ENCODE assay signal across 8 cellular contexts in genomic region chr19:27793128-27793643, GRCh38.
DNase-seq lines count a peak whose midpoint lies in the region; ATAC-seq and TF ChIP-seq lines count a peak whose summit lies in the region.

No MANE protein-coding gene starts in this region.

- peak overlapping the region; percentile 96 for H3K4me3 Mint-ChIP-seq in activated naive CD8-positive, alpha-beta T cell

- intact Hi-C loops in heart right ventricle (cut with DNase I), result loop anchor here in 3 of 10 donors (1.0 to 10.0 kb wide), 3 partner anchors 33 to 138 kb away; no protein-coding TSS in a partner anchor

- DNase-seq in GM04503 (ENCODE audit: low read depth) (peak; percentile 41), HAP-1 (ENCODE audit: low spot score in 2 of 2) (peak; percentile 91 to 93), SHP77 (lab: John Stamatoyannopoulos, UW) (peak; percentile 91 to 93), heart right ventricle (peak; percentile 55 to 63), LoVo (ENCODE audit: low spot score) (no peak)

- H3K4me3 ChIP-seq in HAP-1 (peak overlapping the region; percentile 60), Loucy (ENCODE audit: low read length, poor library complexity, severe bottlenecking) (peak overlapping the region; percentile 83), heart right ventricle (peak overlapping the region; percentile 65 to 98 (median 74)), rectal smooth muscle tissue (ENCODE audit: low read length) (peak overlapping the region; percentile 88)

- H3K4me1 ChIP-seq in HAP-1, result no peaks in the 10 kb centered on the region
- H3K4me1 ChIP-seq in Loucy (ENCODE audit: insufficient read depth, low read length, poor library complexity, severe bottlenecking), result peaks cover 15% of the 10 kb centered on the region
- H3K4me1 ChIP-seq in heart right ventricle, result peaks cover 0 to 36% (median 28%) of the 10 kb centered on the region in 9 donors
- H3K4me1 ChIP-seq in rectal smooth muscle tissue (ENCODE audit: control insufficient read depth, insufficient read depth, low read length), result peaks cover 4% of the 10 kb centered on the region

- TF ChIP-seq CTCF in Loucy (conservative IDR thresholded peaks at IDR 0.05; ENCODE audit: low read length) (no peak), heart right ventricle (IDR thresholded peaks at IDR 0.05) (no peak)

- H3K9ac ChIP-seq in Loucy (ENCODE audit: low read depth, low read length, poor library complexity, severe bottlenecking), result peak overlapping the region; percentile 81
- peak overlapping the region; percentile 87 for H3K9ac ChIP-seq in rectal smooth muscle tissue (ENCODE audit: low read length)

- H3K4me1 Mint-ChIP-seq in activated naive CD8-positive, alpha-beta T cell (ENCODE audit: low read depth), result peaks cover 30% of the 10 kb centered on the region

- H4K20me1 ChIP-seq in Loucy (ENCODE audit: insufficient read depth, low read length, poor library complexity, severe bottlenecking), result peaks cover 20% of the 10 kb centered on the region

- H3K4me2 ChIP-seq in Loucy (ENCODE audit: low read depth, low read length, poor library complexity, severe bottlenecking), result peak overlapping the region; percentile 75

- H3K9me3 Mint-ChIP-seq in activated naive CD8-positive, alpha-beta T cell (ENCODE audit: low read depth), result peaks cover 4% of the 10 kb centered on the region

- in situ Hi-C loops in HAP-1 (cut with MboI; ENCODE audit: low sequenced_read_pairs), result no loop called here

- 0 to 2% methylated on average over 20 of the region's 20 CpGs for WGBS in heart right ventricle, 2 donors

- peaks cover 44% of the 10 kb centered on the region for H3K79me2 ChIP-seq in Loucy (ENCODE audit: insufficient read depth, low read length)

- H3K36me3 ChIP-seq in HAP-1 (replicated peaks), result no peaks in the 10 kb centered on the region
- H3K36me3 ChIP-seq in Loucy (ENCODE audit: insufficient read depth, low read length), result peaks cover 6% of the 10 kb centered on the region; the same call in 1 of the 2 replicates
- peaks cover 0 to 9% (median 0%) of the 10 kb centered on the region in 9 donors for H3K36me3 ChIP-seq in heart right ventricle
- H3K36me3 ChIP-seq in rectal smooth muscle tissue (ENCODE audit: control insufficient read depth, insufficient read depth, low read length), result no peaks in the 10 kb centered on the region

- peaks cover 9% of the 10 kb centered on the region for H3K36me3 Mint-ChIP-seq in activated naive CD8-positive, alpha-beta T cell

- H3K9me3 ChIP-seq in HAP-1 (no peaks in the 10 kb centered on the region), Loucy (ENCODE audit: insufficient read depth, low read depth, low read length) (no peaks in the 10 kb centered on the region), heart right ventricle (no peaks in the 10 kb centered on the region)

- peak overlapping the region; percentile 90 for H2AFZ ChIP-seq in Loucy (ENCODE audit: low read length)

- no peaks in the 10 kb centered on the region for H3K27me3 Mint-ChIP-seq in activated naive CD8-positive, alpha-beta T cell

- H3K27ac ChIP-seq in heart right ventricle, result peak overlapping the region; percentile 33 to 93 (median 88)
- peak overlapping the region; percentile 94 for H3K27ac ChIP-seq in rectal smooth muscle tissue (ENCODE audit: low read depth, low read length)

- peak; percentile 50 to 90 (median 78) for ATAC-seq in heart right ventricle

- H3K27ac Mint-ChIP-seq in activated naive CD8-positive, alpha-beta T cell, result peak overlapping the region; percentile 98

- H3F3A ChIP-seq in Loucy (ENCODE audit: low read depth), result no peaks in the 10 kb centered on the region

- H3K9me2 ChIP-seq in Loucy (replicated peaks; ENCODE audit: low read depth, low read length), result no peaks in the 10 kb centered on the region

- H3K27me3 ChIP-seq in HAP-1 (ENCODE audit: low read depth) (no peaks in the 10 kb centered on the region), Loucy (ENCODE audit: insufficient read depth, low read length, poor library complexity, severe bottlenecking) (no peaks in the 10 kb centered on the region), heart right ventricle (no peaks in the 10 kb centered on the region), rectal smooth muscle tissue (ENCODE audit: control insufficient read depth, insufficient read depth, low read length) (no peaks in the 10 kb centered on the region)
